In genomic region chr3:100602506-100603444, GRCh38 we compare ENCODE assay signal across 8 cellular contexts. TPM values are rescaled to one million over a fixed set of nuclear protein-coding genes. Genes with fewer than 3 reads are reported as not detected.
DNase-seq lines count a peak whose midpoint lies in the region; ATAC-seq lines count a peak whose summit lies in the region.

No MANE protein-coding gene starts in this region.

- peaks cover 2 to 10% (median 8%) of the 10 kb centered on the region in 3 donors for H3K9me3 Mint-ChIP-seq in IgD-negative memory B cell
- peaks cover 9% of the 10 kb centered on the region for H3K9me3 Mint-ChIP-seq in activated T-helper 2 cell treated with anti-CD3 and anti-CD28 coated beads, Interferon-gamma antibody, Interleukin-2, Interleukin-4, amounts not matched to agents 10 μg/mL and 5 μg/mL and 100 μg/mL, durations not matched to agents 14 hours and 24 hours and 36 hours

- DNase-seq in COR-L47 (lab: John Stamatoyannopoulos, UW) (peak; percentile 11), NCI-H446 treated with DMSO at 0.1 percent for 48 hours (lab: John Stamatoyannopoulos, UW) (no peak)
- DNase-seq in activated T-helper 2 cell treated with anti-CD3 and anti-CD28 coated beads, Interferon-gamma antibody, Interleukin-2, Interleukin-4, amounts not matched to agents 10 μg/mL and 5 μg/mL and 100 μg/mL, durations not matched to agents 14 hours and 24 hours and 36 hours (ENCODE audit: low spot score), result no peak
- no peak for DNase-seq in activated effector memory CD4-positive, alpha-beta T cell treated with Interleukin-2 at 50 U/mL for 16 hours
- DNase-seq in central memory CD4-positive, alpha-beta T cell, result no peak

- 50 to 79% methylated on average over 3 to 5 of the region's 7 CpGs for WGBS in mesodermal cell (ENCODE audit: insufficient coverage in 2 of 2), 2 experiments

- no peak overlapping the region for H3K4me3 ChIP-seq in mesodermal cell (ENCODE audit: extremely low read depth, insufficient read depth, low read length, poor library complexity, severe bottlenecking)

- H3K27me3 Mint-ChIP-seq in IgD-negative memory B cell, result peaks cover 1% of the 10 kb centered on the region
- H3K27me3 Mint-ChIP-seq in activated T-helper 2 cell treated with anti-CD3 and anti-CD28 coated beads, Interferon-gamma antibody, Interleukin-2, Interleukin-4, amounts not matched to agents 10 μg/mL and 5 μg/mL and 100 μg/mL, durations not matched to agents 14 hours and 24 hours and 36 hours (ENCODE audit: low read depth), result peaks cover 9% of the 10 kb centered on the region

- peak overlapping the region; percentile 37 to 95 (median 67) for H3K27ac Mint-ChIP-seq in IgD-negative memory B cell
- H3K27ac Mint-ChIP-seq in activated T-helper 2 cell treated with anti-CD3 and anti-CD28 coated beads, Interferon-gamma antibody, Interleukin-2, Interleukin-4, amounts not matched to agents 10 μg/mL and 5 μg/mL and 100 μg/mL, durations not matched to agents 14 hours and 24 hours and 36 hours, result peak overlapping the region; percentile 54

- intact Hi-C loops in activated T-helper 2 cell treated with anti-CD3 and anti-CD28 coated beads, Interferon-gamma antibody, Interleukin-2, Interleukin-4, amounts not matched to agents 10 μg/mL and 5 μg/mL and 100 μg/mL, durations not matched to agents 14 hours and 24 hours and 36 hours (cut with micrococcal nuclease), result loop anchor here (1.0 to 5.0 kb wide), 2 partner anchors 63 to 105 kb away; partner anchors contain the start of gene TFG

- H3K9me3 ChIP-seq in mesodermal cell (ENCODE audit: control insufficient read depth, low read length), result no peaks in the 10 kb centered on the region

- H3K27ac ChIP-seq in mesodermal cell (ENCODE audit: low read depth, low read length, severe bottlenecking), result peak overlapping the region; percentile 49

- no peaks in the 10 kb centered on the region for H3K36me3 ChIP-seq in mesodermal cell (ENCODE audit: control insufficient read depth, insufficient read depth, low read length)

- H3K36me3 Mint-ChIP-seq in IgD-negative memory B cell, result peaks cover 4% of the 10 kb centered on the region
- H3K36me3 Mint-ChIP-seq in activated T-helper 2 cell treated with anti-CD3 and anti-CD28 coated beads, Interferon-gamma antibody, Interleukin-2, Interleukin-4, amounts not matched to agents 10 μg/mL and 5 μg/mL and 100 μg/mL, durations not matched to agents 14 hours and 24 hours and 36 hours (ENCODE audit: low read depth), result no peaks in the 10 kb centered on the region

- H3K4me3 Mint-ChIP-seq in IgD-negative memory B cell, result peak overlapping the region; percentile 72 to 96 (median 84)
- peak overlapping the region; percentile 56 for H3K4me3 Mint-ChIP-seq in activated T-helper 2 cell treated with anti-CD3 and anti-CD28 coated beads, Interferon-gamma antibody, Interleukin-2, Interleukin-4, amounts not matched to agents 10 μg/mL and 5 μg/mL and 100 μg/mL, durations not matched to agents 14 hours and 24 hours and 36 hours (ENCODE audit: low read depth)

- peaks cover 10% of the 10 kb centered on the region for H3K4me1 ChIP-seq in mesodermal cell (ENCODE audit: control insufficient read depth, insufficient read depth, low read length, poor library complexity, severe bottlenecking)

- H3K4me1 Mint-ChIP-seq in IgD-negative memory B cell, result peaks cover 12 to 19% (median 13%) of the 10 kb centered on the region in 3 donors
- H3K4me1 Mint-ChIP-seq in activated T-helper 2 cell treated with anti-CD3 and anti-CD28 coated beads, Interferon-gamma antibody, Interleukin-2, Interleukin-4, amounts not matched to agents 10 μg/mL and 5 μg/mL and 100 μg/mL, durations not matched to agents 14 hours and 24 hours and 36 hours (ENCODE audit: low read depth), result peaks cover 34% of the 10 kb centered on the region

- ATAC-seq in GM21367 (IDR thresholded peaks at IDR 0.05; ENCODE audit: unreplicated experiment), result peak; percentile 36

RNA-seq across cellular contexts. Expression of gene ADGRG7, which starts 6.6 kb away (rescaled TPM):
- not detected for polyA plus RNA-seq in IgD-negative memory B cell
- not detected in 2 replicates for total RNA-seq in activated T-helper 2 cell treated with anti-CD3 and anti-CD28 coated beads, Interferon-gamma antibody, Interleukin-2, Interleukin-4, amounts not matched to agents 10 μg/mL and 5 μg/mL and 100 μg/mL, durations not matched to agents 14 hours and 24 hours and 36 hours
- polyA plus RNA-seq in mesodermal cell (2013, experiment 1 of 2), result not detected
- polyA plus RNA-seq in mesodermal cell (2013, experiment 2 of 2), result not detected
